ENCODE assay signal across 9 cellular contexts in genomic region chr5:673140-673836, GRCh38. TPM values are rescaled to one million over a fixed set of nuclear protein-coding genes. Genes with fewer than 3 reads are reported as not detected.
DNase-seq lines count a peak whose midpoint lies in the region; ATAC-seq and TF ChIP-seq lines count a peak whose summit lies in the region.
"Had no signal": no experiment of that assay in that cellular context is flagged by ENCODE, and none has a peak within 500 bp of the region (broad histone marks: within the 10 kb centered on the region; RNA-seq: fewer than 3 reads in every experiment).

No MANE protein-coding gene starts in this region.

- no peak overlapping the region for H2BK120ac ChIP-seq in mesendoderm (ENCODE audit: low read depth, low read length)

- peaks cover 5% of the 10 kb centered on the region for H3K27me3 Mint-ChIP-seq in activated naive CD8-positive, alpha-beta T cell treated with anti-CD3 and anti-CD28 coated beads, Interleukin-2, amount 10 ng/mL, durations not matched to agents 7 days and 5 days
- peaks cover 19% of the 10 kb centered on the region for H3K27me3 Mint-ChIP-seq in activated naive CD8-positive, alpha-beta T cell treated with anti-CD3 and anti-CD28 coated beads for 36 hours

- TF ChIP-seq CTCF in coronary artery (IDR thresholded peaks at IDR 0.05) (no peak), transverse colon (IDR thresholded peaks at IDR 0.05) (no peak)

- no peak overlapping the region for H3K56ac ChIP-seq in mesendoderm (ENCODE audit: low read length)

- H3K4me1 ChIP-seq in mesendoderm (ENCODE audit: control insufficient read depth, low read depth, low read length) (no peaks in the 10 kb centered on the region), aorta (ENCODE audit: control insufficient read depth in 1 of 2, insufficient read depth in 2 of 2, low read length in 2 of 2) (no peaks in the 10 kb centered on the region), transverse colon (peaks cover 34 to 43% (median 36%) of the 10 kb centered on the region in 4 donors)

- H4K8ac ChIP-seq in mesendoderm (ENCODE audit: low read depth, low read length): no peak overlapping the region

- no peak overlapping the region for H3K18ac ChIP-seq in mesendoderm (ENCODE audit: low read length)

- H3K4me3 Mint-ChIP-seq in activated naive CD8-positive, alpha-beta T cell treated with anti-CD3 and anti-CD28 coated beads, Interleukin-2, amount 10 ng/mL, durations not matched to agents 7 days and 5 days: no peak overlapping the region
- no peak overlapping the region for H3K4me3 Mint-ChIP-seq in activated naive CD8-positive, alpha-beta T cell treated with anti-CD3 and anti-CD28 coated beads for 36 hours
- H3K4me3 Mint-ChIP-seq: activated CD8-positive, alpha-beta memory T cell treated with anti-CD3 and anti-CD28 coated beads, Interleukin-2, amount 10 ng/mL, durations not matched to agents 7 days and 5 days had no signal

- H3K9ac ChIP-seq in mesendoderm (ENCODE audit: low read length): no peak overlapping the region

- H2BK5ac ChIP-seq in mesendoderm (ENCODE audit: low read length): no peak overlapping the region

- no peak overlapping the region for H3K4me2 ChIP-seq in mesendoderm (ENCODE audit: low read length)

- no peaks in the 10 kb centered on the region for H3K79me1 ChIP-seq in mesendoderm (ENCODE audit: low read length)

- no peak for TF ChIP-seq POLR2A in transverse colon (IDR thresholded peaks at IDR 0.05)

- peak; percentile 30 for DNase-seq in activated naive CD8-positive, alpha-beta T cell treated with anti-CD3 and anti-CD28 coated beads, Interleukin-2, amount 10 ng/mL, durations not matched to agents 7 days and 5 days
- DNase-seq in activated naive CD8-positive, alpha-beta T cell treated with anti-CD3 and anti-CD28 coated beads for 36 hours: no peak
- no peak for DNase-seq in coronary artery (ENCODE audit: low spot score)
- peak; percentile 35 for DNase-seq in mesendoderm
- peak; percentile 48 to 70 for DNase-seq in aorta
- no peak for DNase-seq in transverse colon

- peak overlapping the region; percentile 54 for H3K27ac Mint-ChIP-seq in activated naive CD8-positive, alpha-beta T cell treated with anti-CD3 and anti-CD28 coated beads, Interleukin-2, amount 10 ng/mL, durations not matched to agents 7 days and 5 days
- H3K27ac Mint-ChIP-seq in activated naive CD8-positive, alpha-beta T cell treated with anti-CD3 and anti-CD28 coated beads for 36 hours: no peak overlapping the region
- H3K27ac Mint-ChIP-seq: activated CD8-positive, alpha-beta memory T cell treated with anti-CD3 and anti-CD28 coated beads, Interleukin-2, amount 10 ng/mL, durations not matched to agents 7 days and 5 days had no signal

- H3K9me3 ChIP-seq in aorta (ENCODE audit: control insufficient read depth, low read length) (no peaks in the 10 kb centered on the region), transverse colon (no peaks in the 10 kb centered on the region)

- no peak overlapping the region for H3K4ac ChIP-seq in mesendoderm (ENCODE audit: low read depth, low read length)

- H3K27me3 ChIP-seq in mesendoderm (ENCODE audit: insufficient read depth, low read length, poor library complexity): no peaks in the 10 kb centered on the region
- H3K27me3 ChIP-seq in aorta (ENCODE audit: control insufficient read depth in 1 of 2, insufficient read depth in 2 of 2, low read length in 1 of 2): no peaks in the 10 kb centered on the region
- no peaks in the 10 kb centered on the region for H3K27me3 ChIP-seq in transverse colon

- TF ChIP-seq EP300 in transverse colon (IDR thresholded peaks at IDR 0.05; ENCODE audit: low read depth): no peak

- H3K36me3 Mint-ChIP-seq in activated naive CD8-positive, alpha-beta T cell treated with anti-CD3 and anti-CD28 coated beads, Interleukin-2, amount 10 ng/mL, durations not matched to agents 7 days and 5 days: no peaks in the 10 kb centered on the region
- no peaks in the 10 kb centered on the region for H3K36me3 Mint-ChIP-seq in activated naive CD8-positive, alpha-beta T cell treated with anti-CD3 and anti-CD28 coated beads for 36 hours
- H3K36me3 Mint-ChIP-seq: activated CD8-positive, alpha-beta memory T cell treated with anti-CD3 and anti-CD28 coated beads, Interleukin-2, amount 10 ng/mL, durations not matched to agents 7 days and 5 days had no signal

- POLR2A ChIA-PET in activated naive CD8-positive, alpha-beta T cell treated with anti-CD3 and anti-CD28 coated beads, Interleukin-2, amount 10 ng/mL, durations not matched to agents 7 days and 5 days (lab: Charles Lee): no interaction called here

- no peaks in the 10 kb centered on the region for H3K79me2 ChIP-seq in mesendoderm (ENCODE audit: control insufficient read depth, insufficient read depth, low read length)

- no CpG with 5 or more reads among the region's 19 CpGs for WGBS in mesendoderm (ENCODE audit: extremely low coverage, insufficient coverage, low lambda C conversion rate)
- WGBS in aorta, 2 donors: 47 to 51% methylated on average over 19 of the region's 19 CpGs
- WGBS in transverse colon (ENCODE audit: low coverage in 1 of 2), 2 donors: 0 to 35% methylated on average over 3 to 16 of the region's 19 CpGs

- peak overlapping the region; percentile 53 for H3K4me3 ChIP-seq in coronary artery
- H3K4me3 ChIP-seq in mesendoderm (ENCODE audit: low read length): no peak overlapping the region
- H3K4me3 ChIP-seq in aorta (ENCODE audit: low read length in 2 of 2): no peak overlapping the region
- H3K4me3 ChIP-seq in transverse colon: peak overlapping the region in 1 of 4 donors; percentile 4

- H3K23ac ChIP-seq in mesendoderm (ENCODE audit: low read length): no peak overlapping the region

- H3K4me1 Mint-ChIP-seq in activated naive CD8-positive, alpha-beta T cell treated with anti-CD3 and anti-CD28 coated beads, Interleukin-2, amount 10 ng/mL, durations not matched to agents 7 days and 5 days: peaks cover 3% of the 10 kb centered on the region
- H3K4me1 Mint-ChIP-seq in activated naive CD8-positive, alpha-beta T cell treated with anti-CD3 and anti-CD28 coated beads for 36 hours: peaks cover 8% of the 10 kb centered on the region

- H3K36me3 ChIP-seq in mesendoderm (ENCODE audit: control insufficient read depth, insufficient read depth, low read length) (no peaks in the 10 kb centered on the region), aorta (ENCODE audit: control insufficient read depth in 1 of 2, insufficient read depth in 2 of 2, low read length in 1 of 2) (no peaks in the 10 kb centered on the region), transverse colon (no peaks in the 10 kb centered on the region)

- peak overlapping the region in 1 of 2 donors; percentile 16 for H3K27ac ChIP-seq in coronary artery
- H3K27ac ChIP-seq in mesendoderm (ENCODE audit: low read depth, low read length): no peak overlapping the region
- H3K27ac ChIP-seq in aorta (ENCODE audit: low read depth in 1 of 2, low read length in 2 of 2): no peak overlapping the region
- peak overlapping the region in 2 of 4 donors; percentile 53 to 61 for H3K27ac ChIP-seq in transverse colon

- H2BK15ac ChIP-seq in mesendoderm (replicated peaks; ENCODE audit: low read depth): no peak overlapping the region

- H2AK5ac ChIP-seq in mesendoderm (ENCODE audit: low read length): no peak overlapping the region

- no peak for ATAC-seq in activated naive CD8-positive, alpha-beta T cell treated with anti-CD3 and anti-CD28 coated beads, Interleukin-2, amount 10 ng/mL, durations not matched to agents 7 days and 5 days (ENCODE audit: low read depth)
- no peak for ATAC-seq in aorta (ENCODE audit: low FRiP score)
- no peak for ATAC-seq in GM19455 (IDR thresholded peaks at IDR 0.05; ENCODE audit: unreplicated experiment)
- ATAC-seq in GM19035 (IDR thresholded peaks at IDR 0.05; ENCODE audit: unreplicated experiment): no peak

- no peak overlapping the region for H4K5ac ChIP-seq in mesendoderm (ENCODE audit: low read length)

- in situ Hi-C loops in transverse colon (cut with MboI; ENCODE audit: low pct_ligation_motif_present in 1 of 4, low pct_unique_long_range_greater_than_20kb in 1 of 4, low sequenced_read_pairs in 3 of 4): loop anchor here in 1 of 4 donors (25.0 kb wide), 1 partner anchor 239 kb away; no protein-coding TSS in a partner anchor

- H3K9me3 Mint-ChIP-seq in activated naive CD8-positive, alpha-beta T cell treated with anti-CD3 and anti-CD28 coated beads, Interleukin-2, amount 10 ng/mL, durations not matched to agents 7 days and 5 days: no peaks in the 10 kb centered on the region
- H3K9me3 Mint-ChIP-seq in activated naive CD8-positive, alpha-beta T cell treated with anti-CD3 and anti-CD28 coated beads for 36 hours: no peaks in the 10 kb centered on the region

- intact Hi-C loops in aorta (cut with DNase I): loop anchor here in 1 of 2 donors (5.0 kb wide), 1 partner anchor 229 kb away; no protein-coding TSS in a partner anchor
- intact Hi-C loops in transverse colon (cut with DNase I; ENCODE audit: low total_unique reads): no loop called here

RNA-seq across cellular contexts. Expression of gene TPPP, which starts 19.9 kb away (rescaled TPM):
- total RNA-seq in activated naive CD8-positive, alpha-beta T cell treated with anti-CD3 and anti-CD28 coated beads, Interleukin-2, amount 10 ng/mL, durations not matched to agents 7 days and 5 days: under 1 TPM; 0.40 to 0.55 TPM
- total RNA-seq in activated naive CD8-positive, alpha-beta T cell treated with anti-CD3 and anti-CD28 coated beads for 36 hours: under 1 TPM in 1 of 2 experiments, not detected in 1; 0.08 TPM
- 0.06 TPM for polyA plus RNA-seq in mesendoderm (2013, experiment 1 of 2)
- 0.06 TPM for polyA plus RNA-seq in mesendoderm (2013, experiment 2 of 2)
- total RNA-seq in aorta: 1 to 10 TPM; 5.6 to 9.8 TPM
- polyA plus RNA-seq in aorta: 1 to 10 TPM; 2.5 to 4.7 TPM
- 10 to 100 TPM in 1 of 4 donors, 1 to 10 TPM in 3; 2.2 to 40.6 (median 4.1) TPM for total RNA-seq in transverse colon

Comparison
In these comparisons a context has a peak if more than half of its experiments do, and no peak if none do; other contexts are left out.
1. DNase-seq: peak in activated naive CD8-positive, alpha-beta T cell treated with anti-CD3 and anti-CD28 coated beads, Interleukin-2, amount 10 ng/mL, durations not matched to agents 7 days and 5 days (single experiment), mesendoderm (single experiment) and aorta (2 of 2); none in activated naive CD8-positive, alpha-beta T cell treated with anti-CD3 and anti-CD28 coated beads for 36 hours (single experiment), coronary artery (single experiment) and transverse colon (single experiment).